In genomic region chrX:150683536-150684146, GRCh38 we compare ENCODE assay signal across 8 cellular contexts. TPM values are rescaled to one million over a fixed set of nuclear protein-coding genes. Genes with fewer than 3 reads are reported as not detected.
DNase-seq lines count a peak whose midpoint lies in the region; ATAC-seq and TF ChIP-seq lines count a peak whose summit lies in the region.

No MANE protein-coding gene starts in this region.

- in situ Hi-C loops in GM13976 (cut with MboI; ENCODE audit: low sequenced_read_pairs, unreplicated experiment) = loop anchor here (25.0 kb wide), 1 partner anchor 721 kb away; no protein-coding TSS in a partner anchor

- peaks cover 10 to 16% (median 12%) of the 10 kb centered on the region in 4 donors for H3K4me1 Mint-ChIP-seq in naive thymus-derived CD8-positive, alpha-beta T cell

- H3K27me3 Mint-ChIP-seq in naive thymus-derived CD8-positive, alpha-beta T cell = peaks cover 0 to 5% (median 0%) of the 10 kb centered on the region in 5 donors

- H3K9me3 ChIP-seq in breast epithelium = no peaks in the 10 kb centered on the region

- H3K4me1 ChIP-seq in breast epithelium = no peaks in the 10 kb centered on the region

- ATAC-seq in naive thymus-derived CD8-positive, alpha-beta T cell = peak; percentile 56 to 66
- ATAC-seq in HG02678 (IDR thresholded peaks at IDR 0.05; ENCODE audit: unreplicated experiment) = no peak

- no peaks in the 10 kb centered on the region for H3K9me3 Mint-ChIP-seq in naive thymus-derived CD8-positive, alpha-beta T cell

- no peaks in the 10 kb centered on the region for H3K27me3 ChIP-seq in breast epithelium

- H3K36me3 Mint-ChIP-seq in naive thymus-derived CD8-positive, alpha-beta T cell = no peaks in the 10 kb centered on the region

- peak overlapping the region in 1 of 10 donors; percentile 72 for H3K27ac Mint-ChIP-seq in naive thymus-derived CD8-positive, alpha-beta T cell

- POLR2A ChIA-PET in naive thymus-derived CD8-positive, alpha-beta T cell (lab: Charles Lee) = interaction anchor here (1.5 kb wide), 2 partner anchors 9 to 11 kb away, joined by 4 to 8 read pairs; partner anchors contain the start of gene MTMR1

- TF ChIP-seq CTCF in GM13976 (IDR thresholded peaks at IDR 0.05; ENCODE audit: borderline replicate concordance, control extremely low read depth, extremely low read depth, insufficient read depth, missing control alignments) (peak; percentile 45), breast epithelium (IDR thresholded peaks at IDR 0.05) (peak in 2 of 3 donors; percentile 35 to 36)

- peak; percentile 65 for DNase-seq in CD1c-positive myeloid dendritic cell (ENCODE audit: extremely low spot score)
- peak; percentile 52 for DNase-seq in GM13976 (ENCODE audit: low spot score)
- peak; percentile 8 to 50 for DNase-seq in NCI-H526 (lab: John Stamatoyannopoulos, UW)
- no peak for DNase-seq in breast epithelium (ENCODE audit: low spot score in 2 of 2)
- DNase-seq in naive thymus-derived CD8-positive, alpha-beta T cell = peak in 5 of 10 donors; percentile 28 to 69 (median 52)
- DNase-seq in COR-L47 (lab: John Stamatoyannopoulos, UW) = no peak
- no peak for DNase-seq in UCSD-AML1 (lab: John Stamatoyannopoulos, UW; ENCODE audit: unreplicated experiment)

- H3K36me3 ChIP-seq in breast epithelium = no peaks in the 10 kb centered on the region

- no peak overlapping the region for H3K27ac ChIP-seq in breast epithelium

- no peak overlapping the region for H3K4me3 ChIP-seq in breast epithelium

- no peak for TF ChIP-seq POLR2A in breast epithelium (IDR thresholded peaks at IDR 0.05)

- no peak overlapping the region for H3K4me3 Mint-ChIP-seq in naive thymus-derived CD8-positive, alpha-beta T cell

- intact Hi-C loops in breast epithelium (cut with DNase I; ENCODE audit: low total_unique reads) = loop anchor here (10.0 kb wide), 1 partner anchor 729 kb away; no protein-coding TSS in a partner anchor

RNA-seq across cellular contexts. Expression of gene MTMR1, which starts 9.6 kb away (rescaled TPM):
- total RNA-seq in breast epithelium = 10 to 100 TPM; 13.6 to 35.6 (median 23.3) TPM
- 10 to 100 TPM; 35.7 to 37.4 TPM for total RNA-seq in naive thymus-derived CD8-positive, alpha-beta T cell
- polyA plus RNA-seq in naive thymus-derived CD8-positive, alpha-beta T cell = 10 to 100 TPM; 13.0 to 28.3 (median 21.7) TPM

Comparison
In these comparisons a context has a peak if more than half of its experiments do, and no peak if none do; other contexts are left out.
1. DNase-seq: peak in CD1c-positive myeloid dendritic cell (single experiment), GM13976 (single experiment) and NCI-H526 (2 of 2); none in breast epithelium (0 of 2), COR-L47 (single experiment) and UCSD-AML1 (single experiment).